In the genomic region with DNA sequence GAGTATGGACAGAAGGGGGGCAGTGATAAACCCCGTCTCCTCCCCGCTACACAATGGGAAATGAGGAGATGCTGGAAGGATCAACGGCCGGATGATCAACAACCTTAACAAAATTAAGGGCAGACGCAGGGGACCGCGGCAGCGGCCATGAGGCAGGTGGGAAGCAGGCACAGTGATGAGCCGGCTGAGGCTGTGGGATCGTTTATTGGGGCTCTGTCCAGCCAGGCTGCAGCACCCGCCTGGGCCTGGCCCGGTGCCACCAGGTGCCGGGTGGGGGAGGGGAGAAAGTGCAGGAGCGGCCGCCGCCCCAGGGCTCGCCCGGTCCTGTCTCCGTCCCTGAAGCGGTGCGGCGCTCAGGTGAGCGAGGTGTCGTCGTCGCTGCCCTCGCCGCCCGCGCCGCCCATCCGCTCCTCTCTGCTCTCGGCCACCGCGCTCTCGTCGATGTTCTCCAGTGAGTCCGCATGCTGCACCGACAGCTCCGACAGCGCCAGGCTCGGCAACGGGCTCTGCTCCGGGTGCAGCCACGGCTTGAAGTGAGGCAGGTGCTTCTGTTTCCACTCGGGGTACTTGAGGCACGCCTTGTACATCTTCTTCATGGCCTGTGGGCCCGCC, we compare ENCODE assay signal across 26 cellular contexts. TPM values are rescaled to one million over a fixed set of nuclear protein-coding genes. Genes with fewer than 3 reads are reported as not detected.
A peak's percentile ranks its signal among the peaks of the same experiment; 100 is the strongest.
DNase-seq lines count a peak whose midpoint lies in the region; ATAC-seq, FAIRE-seq and TF ChIP-seq lines count a peak whose summit lies in the region.
"Had no signal": no experiment of that assay in that cellular context is flagged by ENCODE, and none has a peak within 500 bp of the region (broad histone marks: within the 10 kb centered on the region; RNA-seq: fewer than 3 reads in every experiment).

No MANE protein-coding gene starts in this region.

- no peak overlapping the region for H3K4ac ChIP-seq in H1 (replicated peaks; ENCODE audit: insufficient read length, low read depth, low read length)

- 52% methylated on average over 45 of the region's 48 CpGs; no CpG with 5 or more reads in 1 of the 2 experiments for WGBS in H1 (ENCODE audit: extremely low coverage in 1 of 2, insufficient coverage in 1 of 2, insufficient read length in 1 of 2, insufficient replicate concordance in 2 of 2, low coverage in 1 of 2, low lambda C conversion rate in 2 of 2, missing lambda C conversion rate in 1 of 2), 2 experiments
- WGBS in gastroesophageal sphincter (ENCODE audit: low coverage in 1 of 2), 2 donors = 79% methylated on average over 21 of the region's 48 CpGs; no CpG with 5 or more reads in 1 of the 2 donors

- peaks cover 20% of the 10 kb centered on the region for H3K4me1 ChIP-seq in Caco-2
- H3K4me1 ChIP-seq in HUES6 (ENCODE audit: control insufficient read depth, insufficient read depth, low read length) = peaks cover 32% of the 10 kb centered on the region
- peaks cover 0 to 18% (median 12%) of the 10 kb centered on the region in 4 experiments; a peak in 6 of 7 replicates for H3K4me1 ChIP-seq in H1 (replicated peaks in 1 of 4; ENCODE audit: control insufficient read depth in 3 of 4, insufficient read depth in 4 of 4, low read length in 3 of 4)
- H3K4me1 ChIP-seq in osteoblast (ENCODE audit: insufficient read depth, low read length) = peaks cover 34% of the 10 kb centered on the region
- peaks cover 0 to 48% (median 16%) of the 10 kb centered on the region in 3 donors for H3K4me1 ChIP-seq in gastroesophageal sphincter

- H3K27ac ChIP-seq in HUES6 (ENCODE audit: low read depth, low read length) (no peak overlapping the region), H1 (ENCODE audit: low read depth, low read length) (no peak overlapping the region), osteoblast (ENCODE audit: low read depth, low read length) (no peak overlapping the region), gastroesophageal sphincter (no peak overlapping the region)
- H3K27ac ChIP-seq: BLaER1 had no signal

- H2BK120ac ChIP-seq in H1 (replicated peaks; ENCODE audit: low read depth, low read length) = no peak overlapping the region

- H3K36me3 ChIP-seq in Caco-2 (ENCODE audit: control insufficient read depth, insufficient read depth, low read length) (peaks cover 18% of the 10 kb centered on the region), HUES6 (ENCODE audit: control insufficient read depth, insufficient read depth, low read length) (0 out of 2 replicates have a peak, but pooled peaks cover 5% of the 10 kb centered on the region), H1 (ENCODE audit: control insufficient read depth in 2 of 4, insufficient read depth in 4 of 4, low read length in 3 of 4) (no peaks in the 10 kb centered on the region), osteoblast (ENCODE audit: insufficient read depth, low read length) (no peaks in the 10 kb centered on the region), gastroesophageal sphincter (peaks cover 0 to 48% of the 10 kb centered on the region in 2 donors)

- FAIRE-seq in H1 (lab: Jason Lieb, UNC) = no peak
- FAIRE-seq: G401.6, GM12892, GM18507, GM19239, H54 had no signal

- peaks cover 97% of the 10 kb centered on the region for H3K36me3 Mint-ChIP-seq in Caco-2 (ENCODE audit: insufficient read depth, unreplicated experiment)

- intact Hi-C loops in Caco-2 (cut with micrococcal nuclease; ENCODE audit: unreplicated experiment) = no loop called here

- TF ChIP-seq EP300 in H1 (IDR thresholded peaks at IDR 0.05; ENCODE audit: borderline replicate concordance in 1 of 2, low read depth in 2 of 2, low read length in 2 of 2) (no peak), gastroesophageal sphincter (IDR thresholded peaks at IDR 0.05) (no peak)

- H3K9ac ChIP-seq in HUES6 (ENCODE audit: low read length) (no peak overlapping the region), H1 (replicated peaks in 1 of 4; ENCODE audit: extremely low read depth in 1 of 4, low read depth in 3 of 4, low read length in 3 of 4) (no peak overlapping the region)
- H3K9ac ChIP-seq: BLaER1 had no signal

- POLR2A ChIA-PET in Caco-2 (lab: Charles Lee) (no interaction called here), H1 (lab: Charles Lee; ENCODE audit: partially characterized antibody) (interaction anchor here (1.2 kb wide), 1 partner anchor 25 kb away, joined by 4 read pairs; no protein-coding TSS in a partner anchor)

- no peak overlapping the region for H3K14ac ChIP-seq in H1 (ENCODE audit: insufficient read length)

- BruUV-seq in Caco-2 (replicated peaks; lab: Mats Ljungman, UMichigan) = TSS peak; percentile 32

- no peak overlapping the region for H4K5ac ChIP-seq in H1 (ENCODE audit: insufficient read length, low read depth, low read length)

- H4K8ac ChIP-seq in H1 (ENCODE audit: extremely low read depth, insufficient read depth, low read length) = no peak overlapping the region

- no peak for DNase-seq in Caco-2
- peak in 1 of 2 experiments; percentile 66 for DNase-seq in H1 (ENCODE audit: low read depth in 1 of 2, low spot score in 2 of 2)
- peak; percentile 66 for DNase-seq in osteoblast (ENCODE audit: insufficient read length, low spot score, missing footprints)
- no peak for DNase-seq in NCI-H1694 treated with DMSO at 0.1 percent for 48 hours (lab: John Stamatoyannopoulos, UW)
- DNase-seq: ACHN; CD4-positive, alpha-beta memory T cell; HFFc6; KBM-7; NCI-H1092 treated with DMSO at 0.1 percent for 48 hours; NCI-H146; NCI-H2081; NCI-H2171; NCI-H345; NCI-H524; NCI-H82; SHP77 treated with DMSO at 0.1 percent for 48 hours had no signal

- TF ChIP-seq CTCF in Caco-2 (IDR thresholded peaks at IDR 0.05; ENCODE audit: insufficient read depth in 1 of 2, low read depth in 1 of 2, low read length in 1 of 2, severe bottlenecking in 1 of 2, unreplicated experiment in 1 of 2) = no peak
- TF ChIP-seq CTCF in H1 (IDR thresholded peaks at IDR 0.05; ENCODE audit: control extremely low read depth in 1 of 3, insufficient read depth in 1 of 3, low read depth in 1 of 3, low read length in 3 of 3) = no peak
- TF ChIP-seq CTCF in osteoblast (IDR thresholded peaks at IDR 0.05; ENCODE audit: extremely low read depth, low read depth, low read length) = no peak
- no peak for TF ChIP-seq CTCF in gastroesophageal sphincter (IDR thresholded peaks at IDR 0.05)

- H3K4me3 Mint-ChIP-seq in Caco-2 (ENCODE audit: unreplicated experiment) = no peak overlapping the region
- H3K4me3 Mint-ChIP-seq: HFFc6 had no signal

- CTCF ChIA-PET in Caco-2 (lab: Charles Lee) (no interaction called here), H1 (lab: Charles Lee; ENCODE audit: partially characterized antibody) (interaction anchor here (0.6 to 0.8 kb wide), 3 partner anchors 10 to 44 kb away, joined by 3 read pairs; no protein-coding TSS in a partner anchor)

- H2BK20ac ChIP-seq in H1 (ENCODE audit: low read length) = no peak overlapping the region

- H3K23me2 ChIP-seq in H1 (ENCODE audit: low read depth, low read length) = peaks cover 16% of the 10 kb centered on the region; the same call in 1 of the 2 replicates

- H3K9me3 ChIP-seq in Caco-2 = no peaks in the 10 kb centered on the region
- H3K9me3 ChIP-seq in HUES6 (ENCODE audit: control insufficient read depth, insufficient read depth, low read depth, low read length) = no peaks in the 10 kb centered on the region
- no peaks in the 10 kb centered on the region for H3K9me3 ChIP-seq in H1 (ENCODE audit: insufficient read depth in 2 of 2, low read depth in 1 of 2, low read length in 1 of 2)
- no peaks in the 10 kb centered on the region for H3K9me3 ChIP-seq in osteoblast (ENCODE audit: low read depth, low read length)
- H3K9me3 ChIP-seq in gastroesophageal sphincter = no peaks in the 10 kb centered on the region
- H3K9me3 ChIP-seq: BLaER1 had no signal

- H3K27ac Mint-ChIP-seq in Caco-2 (ENCODE audit: unreplicated experiment) = no peak overlapping the region
- H3K27ac Mint-ChIP-seq: HFFc6 had no signal

- H2BK12ac ChIP-seq in H1 (ENCODE audit: low read depth, low read length) = peak overlapping the region; percentile 30; the same call in 1 of the 2 replicates

- H3K79me1 ChIP-seq in H1 (ENCODE audit: low read depth, low read length) = peaks cover 6% of the 10 kb centered on the region; the same call in 1 of the 2 replicates

- H3K79me2 ChIP-seq in H1 (ENCODE audit: control insufficient read depth in 1 of 2, insufficient read depth in 2 of 2, low read length in 2 of 2) = peaks cover 0 to 18% of the 10 kb centered on the region in 2 experiments; a peak in 2 of 4 replicates
- H3K79me2 ChIP-seq in osteoblast (ENCODE audit: insufficient read depth, low read length) = peaks cover 25% of the 10 kb centered on the region

- no peaks in the 10 kb centered on the region for H3K27me3 Mint-ChIP-seq in Caco-2 (ENCODE audit: insufficient read depth, unreplicated experiment)
- H3K27me3 Mint-ChIP-seq: CD4-positive, alpha-beta memory T cell had no signal

- no peak overlapping the region for H2AFZ ChIP-seq in H1 (ENCODE audit: low read length)
- H2AFZ ChIP-seq in osteoblast (ENCODE audit: low read length) = no peak overlapping the region

- TF ChIP-seq RAD21 in H1 (IDR thresholded peaks at IDR 0.05 in 1 of 2, conservative IDR thresholded peaks at IDR 0.05 in 1 of 2; ENCODE audit: low read depth in 2 of 2, low read length in 2 of 2) = no peak

- peaks cover 44% of the 10 kb centered on the region for H3K4me1 Mint-ChIP-seq in Caco-2 (ENCODE audit: low read depth, unreplicated experiment)

- H3K4me2 ChIP-seq in H1 (ENCODE audit: insufficient read depth in 1 of 2, low read depth in 2 of 2, low read length in 2 of 2) (peak overlapping the region; percentile 35 to 40), osteoblast (ENCODE audit: insufficient read depth, low read length) (no peak overlapping the region)

- ATAC-seq in gastroesophageal sphincter = no peak
- no peak for ATAC-seq in GM19023 (IDR thresholded peaks at IDR 0.05; ENCODE audit: unreplicated experiment)

- no peaks in the 10 kb centered on the region for H3K27me3 ChIP-seq in Caco-2 (replicated peaks; ENCODE audit: control insufficient read depth, insufficient read depth, low read length)
- no peaks in the 10 kb centered on the region for H3K27me3 ChIP-seq in HUES6 (ENCODE audit: control insufficient read depth, insufficient read depth, low read length)
- peaks cover 0 to 10% (median 5%) of the 10 kb centered on the region in 4 experiments; a peak in 3 of 7 replicates for H3K27me3 ChIP-seq in H1 (replicated peaks in 1 of 4; ENCODE audit: control insufficient read depth in 3 of 4, extremely low read depth in 1 of 4, insufficient read depth in 3 of 4, low read length in 3 of 4)
- H3K27me3 ChIP-seq in osteoblast (ENCODE audit: insufficient read depth, low read length) = no peaks in the 10 kb centered on the region
- no peaks in the 10 kb centered on the region for H3K27me3 ChIP-seq in gastroesophageal sphincter
- H3K27me3 ChIP-seq: BLaER1 had no signal

- H3K9me3 Mint-ChIP-seq in Caco-2 (ENCODE audit: unreplicated experiment) = no peaks in the 10 kb centered on the region
- H3K9me3 Mint-ChIP-seq: CD4-positive, alpha-beta memory T cell had no signal

- no peak overlapping the region; the same call in 1 of the 2 replicates for H2AK5ac ChIP-seq in H1 (ENCODE audit: low read depth, low read length)

- H3K4me3 ChIP-seq in Caco-2 (ENCODE audit: low read depth, low read length) (no peak overlapping the region), HUES6 (ENCODE audit: low read depth, low read length) (peak overlapping the region; percentile 11; the same call in 1 of the 2 replicates), H1 (ENCODE audit: extremely low read depth in 1 of 4, insufficient read depth in 2 of 4, low read depth in 3 of 4, low read length in 4 of 4) (peak overlapping the region in 1 of 4 experiments; percentile 22; a peak in 1 of 8 replicates), osteoblast (ENCODE audit: insufficient read depth, low read length) (no peak overlapping the region), gastroesophageal sphincter (no peak overlapping the region)
- H3K4me3 ChIP-seq: BLaER1, SK-N-MC had no signal

- H3K18ac ChIP-seq in H1 (ENCODE audit: extremely low read depth, low read length) = no peak overlapping the region; the same call in 1 of the 2 replicates

- no peak for TF ChIP-seq POLR2A in H1 (IDR thresholded peaks at IDR 0.05; ENCODE audit: control extremely low read depth in 1 of 2, low read depth in 2 of 2, low read length in 2 of 2)
- TF ChIP-seq POLR2A in gastroesophageal sphincter (IDR thresholded peaks at IDR 0.05) = no peak

- H4K20me1 ChIP-seq in H1 (replicated peaks in 1 of 2; ENCODE audit: control insufficient read depth in 1 of 2, insufficient read depth in 2 of 2, low read length in 2 of 2) (peaks cover 0 to 2% of the 10 kb centered on the region in 2 experiments), osteoblast (ENCODE audit: insufficient read depth, low read length) (peaks cover 2% of the 10 kb centered on the region)

- 0 out of 2 replicates have a peak overlapping the region, but pooled peaks have one; percentile 16 for H2BK5ac ChIP-seq in H1 (ENCODE audit: low read depth, low read length)

- no peak overlapping the region for H3K56ac ChIP-seq in H1 (replicated peaks; ENCODE audit: insufficient read length, low read depth, low read length)

- no peak overlapping the region for H3K23ac ChIP-seq in H1 (ENCODE audit: insufficient read length)

- H2BK15ac ChIP-seq in H1 (ENCODE audit: low read length) = no peak overlapping the region

- H4K91ac ChIP-seq in H1 (replicated peaks; ENCODE audit: insufficient read length, low read length) = peak overlapping the region; percentile 29

RNA-seq across cellular contexts. Expression of gene ARAP1, which starts 2.4 kb away (rescaled TPM):
- total RNA-seq in Caco-2 (2022) (87.1 and 102 TPM in 2 replicates), osteoblast (91.6 and 95.2 TPM in 2 replicates), gastroesophageal sphincter (100 to 1,000 TPM in 2 of 4 donors, 10 to 100 TPM in 2; 72.4 to 125 (median 95.1) TPM)
- 59.5 and 61.6 TPM in 2 replicates for total RNA-seq in H1 (2021; fragmentation: NEBNext Ultra II Directional; extraction: Animal tissue kit (Norgen Biotek cat#: 25700))
- 25.7 and 39.9 TPM in 2 replicates for polyA plus RNA-seq in H1 (2011; rRNA removed)
- 34.5 TPM for polyA plus RNA-seq in H1 (2011; cell fraction: cytosol; rRNA removed)
- polyA plus RNA-seq in H1 (2011; cell fraction: nucleus; rRNA removed) = 123 TPM
- polyA plus RNA-seq in H1 (2012, experiment 1 of 2) = 39.5 to 54.2 TPM (median 51.4 TPM) in 4 replicates
- 53.3 TPM for polyA plus RNA-seq in H1 (2012, experiment 2 of 2)
- polyA plus RNA-seq in H1 (2013, experiment 1 of 2) = 28.7 TPM
- polyA plus RNA-seq in H1 (2013, experiment 2 of 2) = 25.5 TPM
- polyA minus RNA-seq in H1 (2011; rRNA and poly(A)+ RNA removed) = 39.5 and 45.8 TPM in 2 replicates
- polyA minus RNA-seq in H1 (2011; cell fraction: cytosol; rRNA and poly(A)+ RNA removed) = 52.5 TPM
- 66.4 TPM for polyA minus RNA-seq in H1 (2011; cell fraction: nucleus; rRNA and poly(A)+ RNA removed)

RNA-seq across cellular contexts. Expression of gene STARD10, which starts 39.2 kb away (rescaled TPM):
- total RNA-seq in Caco-2 (2022) (492 and 501 TPM in 2 replicates), osteoblast (25.3 and 25.7 TPM in 2 replicates), gastroesophageal sphincter (10 to 100 TPM; 35.8 to 56.6 (median 45.0) TPM)
- 23.7 and 25.3 TPM in 2 replicates for total RNA-seq in H1 (2021; fragmentation: NEBNext Ultra II Directional; extraction: Animal tissue kit (Norgen Biotek cat#: 25700))
- 35.7 and 57.1 TPM in 2 replicates for polyA plus RNA-seq in H1 (2011; rRNA removed)
- polyA plus RNA-seq in H1 (2011; cell fraction: cytosol; rRNA removed) = 41.5 TPM
- polyA plus RNA-seq in H1 (2011; cell fraction: nucleus; rRNA removed) = 74.6 TPM
- 26.5 to 39.2 TPM (median 33.0 TPM) in 4 replicates for polyA plus RNA-seq in H1 (2012, experiment 1 of 2)
- polyA plus RNA-seq in H1 (2012, experiment 2 of 2) = 26.5 TPM
- polyA plus RNA-seq in H1 (2013, experiment 1 of 2) = 16.4 TPM
- polyA plus RNA-seq in H1 (2013, experiment 2 of 2) = 14.7 TPM
- polyA minus RNA-seq in H1 (2011; rRNA and poly(A)+ RNA removed) = 31.9 and 36.2 TPM in 2 replicates
- 19.2 TPM for polyA minus RNA-seq in H1 (2011; cell fraction: cytosol; rRNA and poly(A)+ RNA removed)
- 19.1 TPM for polyA minus RNA-seq in H1 (2011; cell fraction: nucleus; rRNA and poly(A)+ RNA removed)

RNA-seq across cellular contexts. Expression of gene ATG16L2, which starts 59.6 kb away (rescaled TPM):
- total RNA-seq in Caco-2 (2022) (19.3 and 25.0 TPM in 2 replicates), osteoblast (11.9 and 12.4 TPM in 2 replicates), gastroesophageal sphincter (10 to 100 TPM in 3 of 4 donors, 1 to 10 TPM in 1; 8.3 to 27.9 (median 16.5) TPM)
- 11.0 and 11.7 TPM in 2 replicates for total RNA-seq in H1 (2021; fragmentation: NEBNext Ultra II Directional; extraction: Animal tissue kit (Norgen Biotek cat#: 25700))
- polyA plus RNA-seq in H1 (2011; rRNA removed) = 18.5 and 23.4 TPM in 2 replicates
- 26.6 TPM for polyA plus RNA-seq in H1 (2011; cell fraction: cytosol; rRNA removed)
- polyA plus RNA-seq in H1 (2011; cell fraction: nucleus; rRNA removed) = 154 TPM
- polyA plus RNA-seq in H1 (2012, experiment 1 of 2) = 11.4 to 21.9 TPM (median 16.3 TPM) in 4 replicates
- polyA plus RNA-seq in H1 (2012, experiment 2 of 2) = 6.5 TPM
- 7.1 TPM for polyA plus RNA-seq in H1 (2013, experiment 1 of 2)
- polyA plus RNA-seq in H1 (2013, experiment 2 of 2) = 6.3 TPM
- polyA minus RNA-seq in H1 (2011; rRNA and poly(A)+ RNA removed) = 15.4 and 15.5 TPM in 2 replicates
- 7.7 TPM for polyA minus RNA-seq in H1 (2011; cell fraction: cytosol; rRNA and poly(A)+ RNA removed)
- polyA minus RNA-seq in H1 (2011; cell fraction: nucleus; rRNA and poly(A)+ RNA removed) = 34.3 TPM
